ENCODE assay signal across 8 cellular contexts in genomic region chr16:88856828-88857727, GRCh38. TPM values are rescaled to one million over a fixed set of nuclear protein-coding genes. Genes with fewer than 3 reads are reported as not detected.
DNase-seq lines count a peak whose midpoint lies in the region; ATAC-seq and TF ChIP-seq lines count a peak whose summit lies in the region.

TSS of gene GALNS (minus strand) at chr16:88856947. CDS start at chr16:88856877, 70 bp downstream.
TSS of gene TRAPPC2L (plus strand) at chr16:88857127. CDS start at chr16:88857151, 24 bp downstream.

- H3K27me3 ChIP-seq in OCI-LY3 (ENCODE audit: low read depth, low read length) = no peaks in the 10 kb centered on the region

- ATAC-seq in GM21515 (IDR thresholded peaks at IDR 0.05; ENCODE audit: unreplicated experiment) = peak; percentile 64

- peaks cover 9% of the 10 kb centered on the region for H3K4me1 Mint-ChIP-seq in endothelial cell (ENCODE audit: unreplicated experiment)

- H3K27me3 Mint-ChIP-seq in endothelial cell (ENCODE audit: unreplicated experiment) = peaks cover 10% of the 10 kb centered on the region

- peaks cover 18% of the 10 kb centered on the region for H3K79me2 ChIP-seq in OCI-LY3 (ENCODE audit: low read length)

- TF ChIP-seq CTCF in OCI-LY3 (IDR thresholded peaks at IDR 0.05; ENCODE audit: low read depth, low read length) (no peak), endothelial cell (IDR thresholded peaks at IDR 0.05; ENCODE audit: unreplicated experiment) (peak; percentile 22)

- H3K4me2 ChIP-seq in OCI-LY3 (ENCODE audit: low read length) = peak within 1 kb of the TSS; percentile 98

- peak within 1 kb of the TSS; percentile 24; the same call in 1 of the 2 replicates for H3K27ac ChIP-seq in OCI-LY3 (ENCODE audit: low read length)

- DNase-seq in D341Med (ENCODE audit: low spot score) (peak; percentile 99), HuH-7.5 (ENCODE audit: low spot score) (peak; percentile 100), endothelial cell (ENCODE audit: low spot score) (peak; percentile 100), midbrain (lab: John Stamatoyannopoulos, UW) (peak; percentile 99)
- DNase-seq in activated CD8-positive, alpha-beta memory T cell treated with anti-CD3 and anti-CD28 coated beads, Interleukin-2, amount 50 U/mL, for 48 hours = peak; percentile 100
- DNase-seq in stimulated activated CD8-positive, alpha-beta memory T cell treated with anti-CD3 and anti-CD28 coated beads, Interleukin-15, amount 100 ng/mL, for 48 hours (ENCODE audit: low read depth in 2 of 2) = peak; percentile 96 to 99

- no peaks in the 10 kb centered on the region for H3K9me3 ChIP-seq in OCI-LY3 (ENCODE audit: insufficient read depth, low read length)

- H3K4me3 ChIP-seq in OCI-LY3 (ENCODE audit: low read length) = peak within 1 kb of the TSS; percentile 99

- peaks cover 9% of the 10 kb centered on the region; the same call in 1 of the 2 replicates for H4K20me1 ChIP-seq in OCI-LY3 (ENCODE audit: insufficient read depth, low read length)

- H3K4me3 Mint-ChIP-seq in endothelial cell (ENCODE audit: unreplicated experiment) = peak within 1 kb of the TSS; percentile 100

- H3K9ac ChIP-seq in OCI-LY3 (ENCODE audit: low read length) = peak within 1 kb of the TSS; percentile 79

- H3K9me3 Mint-ChIP-seq in endothelial cell (ENCODE audit: unreplicated experiment) = no peaks in the 10 kb centered on the region

- no peak within 1 kb of the TSS; the same call in 1 of the 2 replicates for H2AFZ ChIP-seq in OCI-LY3 (ENCODE audit: low read depth, low read length)

- peak within 1 kb of the TSS; percentile 90 for H3K27ac Mint-ChIP-seq in endothelial cell (ENCODE audit: unreplicated experiment)

- H3K36me3 Mint-ChIP-seq in endothelial cell (ENCODE audit: low read depth, unreplicated experiment) = peaks cover 11% of the 10 kb centered on the region

- H3K36me3 ChIP-seq in OCI-LY3 (replicated peaks; ENCODE audit: low read depth, low read length) = peaks cover 11% of the 10 kb centered on the region

- peaks cover 23% of the 10 kb centered on the region for H3K4me1 ChIP-seq in OCI-LY3 (ENCODE audit: low read length)

RNA-seq across cellular contexts. Expression of gene GALNS, which starts in this region (rescaled TPM):
- 24.7 TPM for total RNA-seq in endothelial cell (ENCODE audit: unreplicated experiment)

RNA-seq across cellular contexts. Expression of gene TRAPPC2L, which starts in this region (rescaled TPM):
- 65.3 TPM for total RNA-seq in endothelial cell (ENCODE audit: unreplicated experiment)

Comparison
In these comparisons a context has a peak if more than half of its experiments do, and no peak if none do; other contexts are left out.
1. Peak in every context shown above with its lines: DNase-seq, ATAC-seq, H3K4me3 ChIP-seq and H3K27ac ChIP-seq.